ENCODE assay signal across 2 cellular contexts in genomic region chr21:30710499-30710898, GRCh38.
TF ChIP-seq lines count a peak whose summit lies in the region.

No MANE protein-coding gene starts in this region.

TF ChIP-seq in SK-N-SH, 30 proteins besides CTCF, POLR2A, EP300 and RAD21:
- TF ChIP-seq FOSL2 (IDR thresholded peaks at IDR 0.05; ENCODE audit: borderline replicate concordance, low read depth): no peak
- TF ChIP-seq RFX5 (IDR thresholded peaks at IDR 0.05; ENCODE audit: low read length): no peak
- no peak for TF ChIP-seq EZH2phosphoT487 (IDR thresholded peaks at IDR 0.05; ENCODE audit: borderline replicate concordance, low read depth)
- no peak for TF ChIP-seq USF1 (IDR thresholded peaks at IDR 0.05; ENCODE audit: borderline replicate concordance, low read depth)
- TF ChIP-seq NFIC (IDR thresholded peaks at IDR 0.05; ENCODE audit: borderline replicate concordance): no peak
- no peak for TF ChIP-seq USF2 (IDR thresholded peaks at IDR 0.05; ENCODE audit: borderline replicate concordance, low read depth, low read length)
- no peak for TF ChIP-seq TAF1 (IDR thresholded peaks at IDR 0.05; ENCODE audit: borderline replicate concordance, low read depth, low read length)
- TF ChIP-seq MXI1 (IDR thresholded peaks at IDR 0.05; ENCODE audit: low read depth, low read length): no peak
- no peak for TF ChIP-seq MEF2A (IDR thresholded peaks at IDR 0.05; ENCODE audit: borderline replicate concordance, low read depth)
- TF ChIP-seq REST (IDR thresholded peaks at IDR 0.05; ENCODE audit: low read depth, low read length): no peak
- TF ChIP-seq YY1 (IDR thresholded peaks at IDR 0.05; ENCODE audit: low read depth): no peak
- no peak for TF ChIP-seq TEAD4 (IDR thresholded peaks at IDR 0.05; ENCODE audit: borderline replicate concordance, insufficient read depth)

TF ChIP-seq in HEK293T, 16 proteins besides CTCF, POLR2A, EP300 and RAD21:
- TF ChIP-seq L3MBTL2 (conservative IDR thresholded peaks at IDR 0.05): no peak
- no peak for TF ChIP-seq LEF1 (IDR thresholded peaks at IDR 0.05; ENCODE audit: borderline replicate concordance)
- TF ChIP-seq BHLHE40 (IDR thresholded peaks at IDR 0.05; ENCODE audit: borderline replicate concordance): no peak
- TF ChIP-seq FOXK2 (IDR thresholded peaks at IDR 0.05): no peak
- no peak for TF ChIP-seq ELF4 (IDR thresholded peaks at IDR 0.05)
- TF ChIP-seq HDGF (IDR thresholded peaks at IDR 0.05; ENCODE audit: borderline replicate concordance): no peak
- no peak for TF ChIP-seq FOXM1 (IDR thresholded peaks at IDR 0.05; ENCODE audit: borderline replicate concordance)
- no peak for TF ChIP-seq FOXA1 (IDR thresholded peaks at IDR 0.05)
- no peak for TF ChIP-seq TARDBP (IDR thresholded peaks at IDR 0.05)
- TF ChIP-seq PKNOX1 (IDR thresholded peaks at IDR 0.05): no peak
- TF ChIP-seq SUZ12 (IDR thresholded peaks at IDR 0.05): no peak
- TF ChIP-seq CTBP1 (IDR thresholded peaks at IDR 0.05; ENCODE audit: borderline replicate concordance): no peak
- no peak for TF ChIP-seq ZNF384 (IDR thresholded peaks at IDR 0.05)
TF ChIP-seq in HEK293T: peak in this region for 0.
